In the genomic region with DNA sequence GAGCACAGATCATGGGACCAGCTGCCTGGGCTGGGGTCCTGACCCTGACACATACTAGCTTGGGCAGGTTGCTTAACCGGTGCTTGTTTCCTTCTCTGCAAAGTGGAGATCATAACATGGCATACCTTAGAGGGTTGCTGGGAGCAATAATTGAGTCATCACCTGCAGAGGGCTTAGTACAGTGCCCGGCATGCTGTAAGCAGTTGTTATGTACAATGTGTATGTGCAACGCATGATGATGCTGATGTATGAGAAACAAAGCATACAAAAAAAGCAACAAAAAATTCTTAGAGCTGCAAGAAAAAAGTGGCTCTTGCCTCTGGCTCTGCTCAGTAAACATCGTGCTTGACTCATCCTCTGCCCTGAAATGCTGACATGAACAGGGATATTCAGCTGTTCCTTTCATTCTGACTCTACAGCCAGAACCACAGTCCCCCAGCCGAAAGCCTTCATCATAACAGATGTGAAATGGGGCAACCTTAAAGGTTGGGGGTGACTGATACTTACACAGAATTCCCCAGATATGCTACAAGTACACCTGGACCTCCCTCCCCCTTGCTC, we compare ENCODE assay signal across 8 cellular contexts.
DNase-seq lines count a peak whose midpoint lies in the region; ATAC-seq, FAIRE-seq and TF ChIP-seq lines count a peak whose summit lies in the region.

No MANE protein-coding gene starts in this region.

- TF ChIP-seq POLR2A in H54 (IDR thresholded peaks at IDR 0.05; ENCODE audit: low read depth, low read length): no peak

- no CpG with 5 or more reads among the region's 5 CpGs for WGBS in mesendoderm (ENCODE audit: extremely low coverage, insufficient coverage, low lambda C conversion rate)

- no peaks in the 10 kb centered on the region for H3K27me3 ChIP-seq in mesendoderm (ENCODE audit: insufficient read depth, low read length, poor library complexity)

- H4K8ac ChIP-seq in mesendoderm (ENCODE audit: low read depth, low read length): no peak overlapping the region

- DNase-seq in GM13977 (ENCODE audit: low spot score): peak; percentile 47
- peak; percentile 10 for DNase-seq in H54 (ENCODE audit: insufficient read length, low spot score)
- peak; percentile 43 for DNase-seq in T1000 (lab: John Stamatoyannopoulos, UW)
- DNase-seq in mesendoderm: no peak
- DNase-seq in effector CD4-positive, alpha-beta T cell: no peak
- DNase-seq in pons (ENCODE audit: low spot score): no peak
- DNase-seq in HUDEP-2 (lab: John Stamatoyannopoulos, UW; ENCODE audit: unreplicated experiment in 76 of 76): no peak

- no peak for TF ChIP-seq CTCF in GM13977 (IDR thresholded peaks at IDR 0.05; ENCODE audit: extremely low read depth, insufficient read depth, missing control alignments)

- no peaks in the 10 kb centered on the region for H3K79me2 ChIP-seq in mesendoderm (ENCODE audit: control insufficient read depth, insufficient read depth, low read length)

- no peaks in the 10 kb centered on the region for H3K4me1 ChIP-seq in mesendoderm (ENCODE audit: control insufficient read depth, low read depth, low read length)

- no peak overlapping the region for H3K56ac ChIP-seq in mesendoderm (ENCODE audit: low read length)

- no peak overlapping the region for H4K5ac ChIP-seq in mesendoderm (ENCODE audit: low read length)

- no peak overlapping the region for H3K9ac ChIP-seq in mesendoderm (ENCODE audit: low read length)

- H3K36me3 ChIP-seq in mesendoderm (ENCODE audit: control insufficient read depth, insufficient read depth, low read length): no peaks in the 10 kb centered on the region

- H2AK5ac ChIP-seq in mesendoderm (ENCODE audit: low read length): peak overlapping the region; percentile 22

- H3K4me2 ChIP-seq in mesendoderm (ENCODE audit: low read length): no peak overlapping the region

- no peak overlapping the region for H2BK5ac ChIP-seq in mesendoderm (ENCODE audit: low read length)

- H3K4ac ChIP-seq in mesendoderm (ENCODE audit: low read depth, low read length): no peak overlapping the region

- H3K79me1 ChIP-seq in mesendoderm (ENCODE audit: low read length): no peaks in the 10 kb centered on the region

- H3K4me3 ChIP-seq in mesendoderm (ENCODE audit: low read length): no peak overlapping the region

- no peak overlapping the region for H3K23ac ChIP-seq in mesendoderm (ENCODE audit: low read length)

- no peak overlapping the region for H3K27ac ChIP-seq in mesendoderm (ENCODE audit: low read depth, low read length)

- FAIRE-seq in H54 (lab: Jason Lieb, UNC): no peak

- H3K18ac ChIP-seq in mesendoderm (ENCODE audit: low read length): no peak overlapping the region

- ATAC-seq in HG03571 (IDR thresholded peaks at IDR 0.05; ENCODE audit: unreplicated experiment): no peak

- no peak overlapping the region for H2BK120ac ChIP-seq in mesendoderm (ENCODE audit: low read depth, low read length)

- no peak overlapping the region for H2BK15ac ChIP-seq in mesendoderm (replicated peaks; ENCODE audit: low read depth)

- in situ Hi-C loops in GM13977 (cut with MboI; ENCODE audit: low pct_unique_long_range_greater_than_20kb, low sequenced_read_pairs, unreplicated experiment): loop anchor here (25.0 kb wide), 2 partner anchors 487 to 1262 kb away; no protein-coding TSS in a partner anchor

Comparison
In these comparisons a context has a peak if more than half of its experiments do, and no peak if none do; other contexts are left out.
1. DNase-seq: peak in GM13977 (single experiment), H54 (single experiment) and T1000 (single experiment); none in mesendoderm (single experiment), effector CD4-positive, alpha-beta T cell (single experiment), pons (single experiment) and HUDEP-2 (0 of 76).